ENCODE assay signal across 8 cellular contexts in genomic region chr17:47895254-47895855, GRCh38. TPM values are rescaled to one million over a fixed set of nuclear protein-coding genes. Genes with fewer than 3 reads are reported as not detected.
A peak's percentile ranks its signal among the peaks of the same experiment; 100 is the strongest.
DNase-seq lines count a peak whose midpoint lies in the region; ATAC-seq and TF ChIP-seq lines count a peak whose summit lies in the region.

No MANE protein-coding gene starts in this region.

- no peak for ATAC-seq in GM18858 (IDR thresholded peaks at IDR 0.05; ENCODE audit: unreplicated experiment)

- H3K36me3 ChIP-seq in duodenal mucosa (ENCODE audit: control insufficient read depth in 1 of 2, insufficient read depth in 2 of 2, low read length in 2 of 2), result peaks cover 0 to 13% of the 10 kb centered on the region in 2 donors
- no peaks in the 10 kb centered on the region for H3K36me3 ChIP-seq in tibial artery

- no peak for DNase-seq in T-helper 1 cell
- DNase-seq in tibial artery, result peak in 1 of 2 donors; percentile 40
- no peak for DNase-seq in NCI-H1436 (lab: John Stamatoyannopoulos, UW)

- H3K27me3 Mint-ChIP-seq in T-helper 1 cell treated with Interleukin-12 subunit alpha and Interleukin-12 subunit beta and Interleukin-4 antibody, amounts not matched to agents 30 μg/mL and 1 μg/mL, for 36 hours (ENCODE audit: low read depth), result no peaks in the 10 kb centered on the region

- H3K27ac ChIP-seq in duodenal mucosa (ENCODE audit: low read depth, low read length) (peak overlapping the region; percentile 80), tibial artery (peak overlapping the region; percentile 94 to 100)

- H3K9me3 ChIP-seq in duodenal mucosa (ENCODE audit: control insufficient read depth in 1 of 2, low read length in 2 of 2), result no peaks in the 10 kb centered on the region
- no peaks in the 10 kb centered on the region for H3K9me3 ChIP-seq in mononuclear cell (ENCODE audit: low read depth, low read length)
- H3K9me3 ChIP-seq in tibial artery, result no peaks in the 10 kb centered on the region

- H3K27ac Mint-ChIP-seq in T-helper 1 cell treated with Interleukin-12 subunit alpha and Interleukin-12 subunit beta and Interleukin-4 antibody, amounts not matched to agents 30 μg/mL and 1 μg/mL, for 36 hours, result peak overlapping the region; percentile 99

- TF ChIP-seq CTCF in tibial artery (IDR thresholded peaks at IDR 0.05), result no peak

- H3K27me3 ChIP-seq in duodenal mucosa (ENCODE audit: control insufficient read depth in 1 of 2, insufficient read depth in 2 of 2, low read length in 2 of 2) (no peaks in the 10 kb centered on the region), mononuclear cell (ENCODE audit: insufficient read depth, low read length) (no peaks in the 10 kb centered on the region), tibial artery (no peaks in the 10 kb centered on the region)

- intact Hi-C loops in tibial artery (cut with DNase I; ENCODE audit: low total_unique reads), result loop anchor here (5.0 kb wide), 1 partner anchor 47 kb away; the partner anchor contains the start of gene PNPO

- peaks cover 32% of the 10 kb centered on the region for H3K4me1 Mint-ChIP-seq in T-helper 1 cell treated with Interleukin-12 subunit alpha and Interleukin-12 subunit beta and Interleukin-4 antibody, amounts not matched to agents 30 μg/mL and 1 μg/mL, for 36 hours (ENCODE audit: low read depth)

- peak overlapping the region; percentile 83 for H3K4me3 ChIP-seq in duodenal mucosa (ENCODE audit: low read depth in 1 of 2, low read length in 2 of 2)
- peak overlapping the region; percentile 89 for H3K4me3 ChIP-seq in mononuclear cell (ENCODE audit: low read length)
- H3K4me3 ChIP-seq in tibial artery, result peak overlapping the region; percentile 67 to 77

- H3K4me1 ChIP-seq in duodenal mucosa (ENCODE audit: control insufficient read depth in 1 of 2, insufficient read depth in 2 of 2, low read length in 2 of 2) (peaks cover 19 to 20% of the 10 kb centered on the region in 2 donors), mononuclear cell (ENCODE audit: insufficient read depth, low read length) (peaks cover 49% of the 10 kb centered on the region), tibial artery (peaks cover 0 to 46% (median 38%) of the 10 kb centered on the region in 4 donors)

- peak; percentile 93 for TF ChIP-seq POLR2A in Raji (IDR thresholded peaks at IDR 0.05; ENCODE audit: insufficient read depth, low read depth, low read length)

- peaks cover 16% of the 10 kb centered on the region for H3K36me3 Mint-ChIP-seq in T-helper 1 cell treated with Interleukin-12 subunit alpha and Interleukin-12 subunit beta and Interleukin-4 antibody, amounts not matched to agents 30 μg/mL and 1 μg/mL, for 36 hours (ENCODE audit: low read depth)

- H3K4me3 Mint-ChIP-seq in T-helper 1 cell treated with Interleukin-12 subunit alpha and Interleukin-12 subunit beta and Interleukin-4 antibody, amounts not matched to agents 30 μg/mL and 1 μg/mL, for 36 hours, result peak overlapping the region; percentile 98

- H3K9me3 Mint-ChIP-seq in T-helper 1 cell treated with Interleukin-12 subunit alpha and Interleukin-12 subunit beta and Interleukin-4 antibody, amounts not matched to agents 30 μg/mL and 1 μg/mL, for 36 hours, result no peaks in the 10 kb centered on the region

- peak overlapping the region; percentile 88 to 89 for H3K9ac ChIP-seq in duodenal mucosa (ENCODE audit: low read depth in 1 of 2, low read length in 2 of 2)

RNA-seq across cellular contexts. Expression of gene SP2, which starts 0.7 kb away (rescaled TPM):
- total RNA-seq in mononuclear cell, result 2.5 TPM

RNA-seq across cellular contexts. Expression of gene SP6, which starts 44.4 kb away (rescaled TPM):
- total RNA-seq in mononuclear cell, result 0.21 TPM

RNA-seq across cellular contexts. Expression of gene PNPO, which starts 46.0 kb away (rescaled TPM):
- 6.6 TPM for total RNA-seq in mononuclear cell

RNA-seq across cellular contexts. Expression of gene SCRN2, which starts 54.3 kb away (rescaled TPM):
- total RNA-seq in mononuclear cell, result 11.2 TPM
